9 cellular contexts compared by ENCODE assay signal in genomic region chr21:43921602-43921978, GRCh38. TPM values are rescaled to one million over a fixed set of nuclear protein-coding genes. Genes with fewer than 3 reads are reported as not detected.
DNase-seq lines count a peak whose midpoint lies in the region; ATAC-seq and TF ChIP-seq lines count a peak whose summit lies in the region.
"Had no signal": no experiment of that assay in that cellular context is flagged by ENCODE, and none has a peak within 500 bp of the region (broad histone marks: within the 10 kb centered on the region; RNA-seq: fewer than 3 reads in every experiment).

No MANE protein-coding gene starts in this region.

- CTCF ChIA-PET in activated B cell treated with CpG ODN at 0.5 μM for 24 hours (lab: Charles Lee), result interaction anchor here (1.4 kb wide), 1 partner anchor 54 kb away, joined by 3 read pairs; no protein-coding TSS in a partner anchor

- peaks cover 10% of the 10 kb centered on the region for H3K36me3 Mint-ChIP-seq in activated B cell treated with CpG ODN at 0.5 μM for 24 hours (ENCODE audit: low read depth)

- TF ChIP-seq CTCF in activated B cell treated with CpG ODN at 0.5 μM for 24 hours (IDR thresholded peaks at IDR 0.05), result no peak

- H3K27me3 Mint-ChIP-seq in activated B cell treated with CpG ODN at 0.5 μM for 24 hours, result no peaks in the 10 kb centered on the region

- no peak for TF ChIP-seq POLR2A in erythroblast (IDR thresholded peaks at IDR 0.05; ENCODE audit: low read length)

- peak; percentile 34 for DNase-seq in NCI-H2107 treated with DMSO at 0.1 percent for 48 hours (lab: John Stamatoyannopoulos, UW; ENCODE audit: unreplicated experiment)
- DNase-seq in NCI-H2107 (lab: John Stamatoyannopoulos, UW), result no peak
- DNase-seq in activated B cell treated with CpG ODN at 0.5 μM for 24 hours, result no peak
- peak; percentile 52 for DNase-seq in central memory CD4-positive, alpha-beta T cell
- DNase-seq in stimulated activated CD8-positive, alpha-beta memory T cell treated with anti-CD3 and anti-CD28 coated beads, Interleukin-4, amount 100 ng/mL, for 48 hours, result peak; percentile 38
- DNase-seq in H4 (ENCODE audit: low spot score), result no peak
- DNase-seq in erythroblast (lab: John Stamatoyannopoulos, UW), result no peak
- DNase-seq: PC-9 had no signal

- POLR2A ChIA-PET in activated B cell treated with CpG ODN at 0.5 μM for 24 hours (lab: Charles Lee), result interaction anchor here (0.7 kb wide), 1 partner anchor 169 kb away, joined by 3 read pairs; no protein-coding TSS in a partner anchor

- no peaks in the 10 kb centered on the region for H3K9me3 Mint-ChIP-seq in activated B cell treated with CpG ODN at 0.5 μM for 24 hours

- peaks cover 50% of the 10 kb centered on the region for H3K4me1 Mint-ChIP-seq in activated B cell treated with CpG ODN at 0.5 μM for 24 hours

- ATAC-seq in activated B cell treated with CpG ODN at 0.5 μM for 24 hours (ENCODE audit: low read depth), result no peak
- ATAC-seq in GM21526 (IDR thresholded peaks at IDR 0.05; ENCODE audit: low FRiP score, unreplicated experiment), result no peak

- intact Hi-C loops in activated B cell treated with CpG ODN at 0.5 μM for 24 hours (cut with micrococcal nuclease), result no loop called here

- H3K4me3 Mint-ChIP-seq in activated B cell treated with CpG ODN at 0.5 μM for 24 hours, result no peak overlapping the region

- peak overlapping the region; percentile 69 for H3K27ac Mint-ChIP-seq in activated B cell treated with CpG ODN at 0.5 μM for 24 hours

RNA-seq across cellular contexts. Expression of gene AGPAT3, which starts 56.6 kb away (rescaled TPM):
- total RNA-seq in activated B cell treated with CpG ODN at 0.5 μM for 24 hours, result 48.9 and 57.7 TPM in 2 replicates
- total RNA-seq in H4 (2014; rRNA removed; shearing (Covaris generic)), result 27.0 and 29.4 TPM in 2 replicates

Comparison
In these comparisons a context has a peak if more than half of its experiments do, and no peak if none do; other contexts are left out.
1. DNase-seq: peak in NCI-H2107 treated with DMSO at 0.1 percent for 48 hours (single experiment), central memory CD4-positive, alpha-beta T cell (single experiment) and stimulated activated CD8-positive, alpha-beta memory T cell treated with anti-CD3 and anti-CD28 coated beads, Interleukin-4, amount 100 ng/mL, for 48 hours (single experiment); none in NCI-H2107 (single experiment), activated B cell treated with CpG ODN at 0.5 μM for 24 hours (single experiment), H4 (single experiment) and erythroblast (0 of 2).